ENCODE assay signal across 28 cellular contexts in the genomic region with DNA sequence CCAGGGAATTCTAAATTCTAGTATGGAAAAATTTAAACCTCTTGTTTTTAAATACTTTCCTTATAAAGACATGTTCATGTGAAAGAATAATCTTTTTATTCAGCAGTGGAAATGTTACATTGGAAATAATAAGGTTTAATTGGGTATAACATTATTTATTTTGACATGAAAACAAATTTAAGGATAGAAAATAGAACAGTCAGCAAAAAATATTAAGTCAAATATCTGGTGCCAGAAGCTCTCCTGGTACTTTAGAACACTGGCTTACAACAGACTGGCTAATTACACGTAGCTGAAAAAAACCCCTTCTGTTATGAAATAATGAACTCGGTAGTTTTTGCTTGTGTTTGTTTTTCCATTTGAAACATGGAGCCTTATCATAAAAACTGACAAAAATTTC.
"Had no signal": no experiment of that assay in that cellular context is flagged by ENCODE, and none has a peak within 500 bp of the region (broad histone marks: within the 10 kb centered on the region; RNA-seq: fewer than 3 reads in every experiment).

No MANE protein-coding gene starts in this region.

- H3K4me3 ChIP-seq: adrenal gland, body of pancreas, colonic mucosa, ovary, skin epidermis, uterus had no signal

- H3K9me3 ChIP-seq: adrenal gland, body of pancreas, colonic mucosa, ovary, uterus had no signal

- H3K27me3 ChIP-seq: adrenal gland, body of pancreas, colonic mucosa, ovary, uterus had no signal

- ATAC-seq: activated T-cell treated with anti-CD3 and anti-CD28 coated beads, Interleukin-2, amount 50 U/mL, for 72 hours; body of pancreas; left ventricle myocardium superior; sciatic nerve; stimulated activated effector memory CD8-positive, alpha-beta T cell treated with anti-CD3 and anti-CD28 coated beads, Interleukin-12 subunit alpha, Interleukin-12 subunit beta, amount 100 ng/mL, for 72 hours; stimulated activated naive CD8-positive, alpha-beta T cell treated with anti-CD3 and anti-CD28 coated beads, Interleukin-15, amount 100 ng/mL, for 72 hours had no signal

- H3K27ac ChIP-seq: adrenal gland, body of pancreas, colonic mucosa, ovary, skin epidermis, uterus, VCaP had no signal

- H3K4me1 ChIP-seq: adrenal gland, body of pancreas, colonic mucosa, uterus had no signal

- DNase-seq: activated CD4-positive, alpha-beta T cell treated with anti-CD3 and anti-CD28 coated beads for 4 hours; activated CD4-positive, alpha-beta T cell treated with anti-CD3 and anti-CD28 coated beads, Interleukin-2, amount 50 U/mL, for 4 hours; activated effector memory CD4-positive, alpha-beta T cell treated with Interleukin-2 at 50 U/mL for 16 hours; activated naive CD4-positive, alpha-beta T cell treated with Interleukin-2 at 50 U/mL for 16 hours; activated naive CD8-positive, alpha-beta T cell treated with anti-CD3 and anti-CD28 coated beads for 36 hours; activated T-cell treated with anti-CD3 and anti-CD28 coated beads for 4 hours; activated T-cell treated with anti-CD3 and anti-CD28 coated beads, Interleukin-2, amount 50 U/mL, for 72 hours; adrenal gland; aorta; body of pancreas; cerebellar nuclear complex; colonic mucosa; effector CD8-positive, alpha-beta T cell; islet precursor cell; left cardiac atrium; left ventricle myocardium superior; naive B cell; ovary; stimulated activated CD4-positive, alpha-beta T cell treated with anti-CD3 and anti-CD28 coated beads, Interleukin-4, amount 100 ng/mL, for 24 hours; stimulated activated naive CD8-positive, alpha-beta T cell treated with anti-CD3 and anti-CD28 coated beads, Interleukin-15, amount 100 ng/mL, for 72 hours; substantia nigra; uterus had no signal

- FAIRE-seq: frontal cortex, TTC549 had no signal

- H3K36me3 ChIP-seq: adrenal gland, colonic mucosa, ovary, uterus had no signal
